9 cellular contexts compared by ENCODE assay signal in genomic region chr12:104985206-104985605, GRCh38. TPM values are rescaled to one million over a fixed set of nuclear protein-coding genes. Genes with fewer than 3 reads are reported as not detected.
A peak's percentile ranks its signal among the peaks of the same experiment; 100 is the strongest.
DNase-seq lines count a peak whose midpoint lies in the region; TF ChIP-seq lines count a peak whose summit lies in the region.
"Had no signal": no experiment of that assay in that cellular context is flagged by ENCODE, and none has a peak within 500 bp of the region (broad histone marks: within the 10 kb centered on the region; RNA-seq: fewer than 3 reads in every experiment).

No MANE protein-coding gene starts in this region.

- H3F3A ChIP-seq in MM.1S (ENCODE audit: insufficient read depth, low read length): peaks cover 11% of the 10 kb centered on the region; the same call in 1 of the 2 replicates

- peaks cover 2% of the 10 kb centered on the region for H3K79me1 ChIP-seq in neuronal stem cell (ENCODE audit: low read depth, low read length)

- no peak overlapping the region for H3K4ac ChIP-seq in neuronal stem cell (ENCODE audit: low read length)

- H3K36me3 Mint-ChIP-seq in activated naive CD8-positive, alpha-beta T cell treated with anti-CD3 and anti-CD28 coated beads for 36 hours: peaks cover 28% of the 10 kb centered on the region

- peaks cover 42% of the 10 kb centered on the region for H3K79me2 ChIP-seq in MM.1S (ENCODE audit: low read length)

- peak overlapping the region; percentile 89 for H3K4me2 ChIP-seq in MM.1S (ENCODE audit: low read depth, low read length)
- no peak overlapping the region for H3K4me2 ChIP-seq in neuronal stem cell (ENCODE audit: insufficient read depth, low read length, poor library complexity, severe bottlenecking)

- intact Hi-C loops in dorsolateral prefrontal cortex (cut with DNase I): loop anchor here in 1 of 2 donors (10.0 kb wide), 1 partner anchor 250 kb away; the partner anchor contains the start of gene APPL2

- no peak overlapping the region for H2BK5ac ChIP-seq in neuronal stem cell (ENCODE audit: low read length)

- H3K36me3 ChIP-seq in MM.1S (replicated peaks; ENCODE audit: insufficient read depth, low read length) (peaks cover 19% of the 10 kb centered on the region), neuronal stem cell (replicated peaks in 1 of 2; ENCODE audit: control insufficient read depth in 2 of 2, insufficient read depth in 2 of 2, low read length in 2 of 2) (peaks cover 0 to 27% of the 10 kb centered on the region in 2 donors)

- H2BK12ac ChIP-seq in neuronal stem cell (ENCODE audit: low read length): no peak overlapping the region

- H3K9ac ChIP-seq in MM.1S (ENCODE audit: low read length) (peak overlapping the region; percentile 67; the same call in 1 of the 2 replicates), neuronal stem cell (ENCODE audit: low read depth, low read length, poor library complexity) (no peak overlapping the region)

- no peaks in the 10 kb centered on the region for H4K20me1 ChIP-seq in MM.1S (ENCODE audit: insufficient read depth, low read length)

- H3K27ac Mint-ChIP-seq in activated naive CD8-positive, alpha-beta T cell treated with anti-CD3 and anti-CD28 coated beads for 36 hours: peak overlapping the region; percentile 52

- H2AFZ ChIP-seq in MM.1S (ENCODE audit: low read length): peak overlapping the region; percentile 82
- peak overlapping the region; percentile 97 for H2AFZ ChIP-seq in neuronal stem cell (ENCODE audit: low read length)

- H3K18ac ChIP-seq in neuronal stem cell (ENCODE audit: low read length): no peak overlapping the region

- H3K27ac ChIP-seq in MM.1S (ENCODE audit: low read length) (peak overlapping the region; percentile 48; the same call in 1 of the 2 replicates), neuronal stem cell (replicated peaks; ENCODE audit: low read length) (no peak overlapping the region), dorsolateral prefrontal cortex (peak overlapping the region in 2 of 59 donors; percentile 72 to 82)

- H4K91ac ChIP-seq in neuronal stem cell (ENCODE audit: low read depth, low read length, poor library complexity): no peak overlapping the region

- peaks cover 12% of the 10 kb centered on the region for H3K4me1 ChIP-seq in MM.1S (ENCODE audit: low read length)
- H3K4me1 ChIP-seq in neuronal stem cell (ENCODE audit: control insufficient read depth in 2 of 2, insufficient read depth in 1 of 2, low read depth in 1 of 2, low read length in 2 of 2): peaks cover 0 to 9% of the 10 kb centered on the region in 2 donors

- peak overlapping the region; percentile 85 for H3K4me3 Mint-ChIP-seq in activated naive CD8-positive, alpha-beta T cell treated with anti-CD3 and anti-CD28 coated beads for 36 hours

- H3K9me2 ChIP-seq in MM.1S (replicated peaks; ENCODE audit: insufficient read depth, low read length): no peaks in the 10 kb centered on the region

- H3K27me3 ChIP-seq in MM.1S (replicated peaks; ENCODE audit: insufficient read depth, low read length): no peaks in the 10 kb centered on the region
- peaks cover 0 to 2% (median 0%) of the 10 kb centered on the region in 3 experiments for H3K27me3 ChIP-seq in neuronal stem cell (ENCODE audit: control insufficient read depth in 3 of 3, insufficient read depth in 3 of 3, low read depth in 1 of 3, low read length in 3 of 3)
- H3K27me3 ChIP-seq in dorsolateral prefrontal cortex: no peaks in the 10 kb centered on the region

- H3K14ac ChIP-seq in neuronal stem cell (ENCODE audit: low read length): no peak overlapping the region

- H3K23ac ChIP-seq in neuronal stem cell (ENCODE audit: low read depth, low read length, poor library complexity): no peak overlapping the region

- H2AK5ac ChIP-seq in neuronal stem cell (ENCODE audit: low read depth, low read length): no peak overlapping the region

- H3K9me3 Mint-ChIP-seq in activated naive CD8-positive, alpha-beta T cell treated with anti-CD3 and anti-CD28 coated beads for 36 hours: no peaks in the 10 kb centered on the region

- H2BK15ac ChIP-seq in neuronal stem cell (ENCODE audit: low read length): no peak overlapping the region

- H3K4me1 Mint-ChIP-seq in activated naive CD8-positive, alpha-beta T cell treated with anti-CD3 and anti-CD28 coated beads for 36 hours: peaks cover 35% of the 10 kb centered on the region

- TF ChIP-seq CTCF in MM.1S (IDR thresholded peaks at IDR 0.05; ENCODE audit: low read length) (peak; percentile 43), dorsolateral prefrontal cortex (IDR thresholded peaks at IDR 0.05 in 54 of 56, conservative IDR thresholded peaks at IDR 0.05 in 2 of 56; ENCODE audit: low read depth in 1 of 56, partially characterized antibody in 56 of 56) (no peak)

- H3K27me3 Mint-ChIP-seq in activated naive CD8-positive, alpha-beta T cell treated with anti-CD3 and anti-CD28 coated beads for 36 hours: no peaks in the 10 kb centered on the region

- no peak overlapping the region for H4K8ac ChIP-seq in neuronal stem cell (ENCODE audit: low read depth, low read length)

- DNase-seq in NCI-H82 (lab: John Stamatoyannopoulos, UW) (peak; percentile 16), NCI-H82 treated with DMSO at 0.1 percent for 48 hours (lab: John Stamatoyannopoulos, UW; ENCODE audit: unreplicated experiment) (no peak), MM.1S (peak; percentile 35), neuronal stem cell (ENCODE audit: low spot score) (no peak), dorsolateral prefrontal cortex (no peak), NCI-H2029 treated with DMSO at 0.1 percent for 48 hours (lab: John Stamatoyannopoulos, UW) (no peak), SW480 (ENCODE audit: low spot score) (no peak)
- no peak for DNase-seq in activated naive CD8-positive, alpha-beta T cell treated with anti-CD3 and anti-CD28 coated beads for 36 hours
- DNase-seq: GOT3 had no signal

- no peak overlapping the region for H2BK120ac ChIP-seq in neuronal stem cell (ENCODE audit: low read depth, low read length)

- no CpG with 5 or more reads among the region's 4 CpGs for WGBS in neuronal stem cell (ENCODE audit: extremely low coverage in 2 of 2, insufficient read length in 2 of 2, insufficient replicate concordance in 1 of 2), 2 donors

- H3K4me3 ChIP-seq in MM.1S (ENCODE audit: low read length) (peak overlapping the region; percentile 77), neuronal stem cell (ENCODE audit: low read length in 2 of 2) (no peak overlapping the region), dorsolateral prefrontal cortex (peak overlapping the region in 28 of 59 donors; percentile 78 to 99 (median 93))

- H3K9me3 ChIP-seq in MM.1S (replicated peaks; ENCODE audit: insufficient read depth, low read length) (no peaks in the 10 kb centered on the region), neuronal stem cell (replicated peaks in 1 of 2; ENCODE audit: control insufficient read depth in 2 of 2, insufficient read depth in 1 of 2, low read depth in 1 of 2, low read length in 2 of 2) (peaks cover 0 to 19% of the 10 kb centered on the region in 2 donors)

RNA-seq across cellular contexts. Expression of gene NOPCHAP1, which starts 0.9 kb away (rescaled TPM):
- 10 to 100 TPM; 42.1 to 42.3 TPM for total RNA-seq in activated naive CD8-positive, alpha-beta T cell treated with anti-CD3 and anti-CD28 coated beads for 36 hours
- polyA plus RNA-seq in neuronal stem cell (2013, experiment 1 of 2): 17.8 TPM
- 20.3 TPM for polyA plus RNA-seq in neuronal stem cell (2013, experiment 2 of 2)
- total RNA-seq in dorsolateral prefrontal cortex: 10 to 100 TPM in 119 of 120 experiments, 1 to 10 TPM in 1; 9.1 to 26.6 (median 18.8) TPM

RNA-seq across cellular contexts. Expression of gene SLC41A2, which starts 27.1 kb away (rescaled TPM):
- total RNA-seq in activated naive CD8-positive, alpha-beta T cell treated with anti-CD3 and anti-CD28 coated beads for 36 hours: 1 to 10 TPM; 4.6 to 6.4 TPM
- 0.71 TPM for polyA plus RNA-seq in neuronal stem cell (2013, experiment 1 of 2)
- polyA plus RNA-seq in neuronal stem cell (2013, experiment 2 of 2): 0.80 TPM
- total RNA-seq in dorsolateral prefrontal cortex: 10 to 100 TPM; 22.4 to 73.3 (median 51.3) TPM

Comparison
In these comparisons a context has a peak if more than half of its experiments do, and no peak if none do; other contexts are left out.
1. DNase-seq: peak in NCI-H82 (single experiment) and MM.1S (single experiment); none in NCI-H82 treated with DMSO at 0.1 percent for 48 hours (single experiment), activated naive CD8-positive, alpha-beta T cell treated with anti-CD3 and anti-CD28 coated beads for 36 hours (single experiment), neuronal stem cell (single experiment), dorsolateral prefrontal cortex (0 of 10), NCI-H2029 treated with DMSO at 0.1 percent for 48 hours (single experiment) and SW480 (single experiment).